In genomic region chr2:36731941-36732700, GRCh38 we compare ENCODE assay signal across 16 cellular contexts. TPM values are rescaled to one million over a fixed set of nuclear protein-coding genes. Genes with fewer than 3 reads are reported as not detected.
DNase-seq lines count a peak whose midpoint lies in the region; ATAC-seq and TF ChIP-seq lines count a peak whose summit lies in the region.
"Had no signal": no experiment of that assay in that cellular context is flagged by ENCODE, and none has a peak within 500 bp of the region (broad histone marks: within the 10 kb centered on the region; RNA-seq: fewer than 3 reads in every experiment).

No MANE protein-coding gene starts in this region.

- peaks cover 6% of the 10 kb centered on the region for H3K9me3 Mint-ChIP-seq in activated CD8-positive, alpha-beta T cell treated with anti-CD3 and anti-CD28 coated beads, Interleukin-2, amount 10 ng/mL, durations not matched to agents 7 days and 5 days (ENCODE audit: insufficient read depth)
- H3K9me3 Mint-ChIP-seq: activated T-cell treated with anti-CD3 and anti-CD28 coated beads, Interleukin-2, amount 50 U/mL, for 24 hours had no signal

- TF ChIP-seq POLR2A in spleen (IDR thresholded peaks at IDR 0.05) = no peak

- H3K27me3 ChIP-seq in mesenchymal stem cell (ENCODE audit: control insufficient read depth in 1 of 2, insufficient read depth in 1 of 2, low read length in 2 of 2) (no peaks in the 10 kb centered on the region), spleen (replicated peaks in 1 of 7) (no peaks in the 10 kb centered on the region)
- H3K27me3 ChIP-seq: ovary, suprapubic skin had no signal

- H3K14ac ChIP-seq in mesenchymal stem cell (ENCODE audit: low read length in 2 of 2) = no peak overlapping the region

- H3K27me3 Mint-ChIP-seq in activated CD8-positive, alpha-beta T cell treated with anti-CD3 and anti-CD28 coated beads, Interleukin-2, amount 10 ng/mL, durations not matched to agents 7 days and 5 days (ENCODE audit: low read depth) = peaks cover 6% of the 10 kb centered on the region

- intact Hi-C loops in spleen (cut with DNase I; ENCODE audit: low total_unique reads) = no loop called here

- H2BK5ac ChIP-seq in mesenchymal stem cell (ENCODE audit: low read depth, low read length, poor library complexity, severe bottlenecking) = no peak overlapping the region

- no peaks in the 10 kb centered on the region for H3K36me3 Mint-ChIP-seq in activated CD8-positive, alpha-beta T cell treated with anti-CD3 and anti-CD28 coated beads, Interleukin-2, amount 10 ng/mL, durations not matched to agents 7 days and 5 days (ENCODE audit: low read depth)

- no peak overlapping the region for H3K27ac Mint-ChIP-seq in activated CD8-positive, alpha-beta T cell treated with anti-CD3 and anti-CD28 coated beads, Interleukin-2, amount 10 ng/mL, durations not matched to agents 7 days and 5 days
- H3K27ac Mint-ChIP-seq: activated T-cell treated with anti-CD3 and anti-CD28 coated beads, Interleukin-2, amount 50 U/mL, for 24 hours had no signal

- POLR2A ChIA-PET in HEK293 (lab: Yijun Ruan, JAX) = no interaction called here
- POLR2A ChIA-PET in activated CD8-positive, alpha-beta T cell treated with anti-CD3 and anti-CD28 coated beads, Interleukin-2, amount 10 ng/mL, durations not matched to agents 7 days and 5 days (lab: Charles Lee) = no interaction called here

- no peak overlapping the region for H2BK15ac ChIP-seq in mesenchymal stem cell (ENCODE audit: low read depth, poor library complexity, severe bottlenecking)

- no peak overlapping the region for H3K23ac ChIP-seq in mesenchymal stem cell (ENCODE audit: low read length in 2 of 2)

- no peaks in the 10 kb centered on the region for H3K4me1 Mint-ChIP-seq in activated CD8-positive, alpha-beta T cell treated with anti-CD3 and anti-CD28 coated beads, Interleukin-2, amount 10 ng/mL, durations not matched to agents 7 days and 5 days (ENCODE audit: low read depth)

- CTCF ChIA-PET in HEK293 (lab: Yijun Ruan, JAX) = interaction anchor here (0.6 to 1.6 kb wide), 2 partner anchors 37 to 46 kb away, joined by 3 to 4 read pairs; no protein-coding TSS in a partner anchor
- CTCF ChIA-PET in activated CD8-positive, alpha-beta T cell treated with anti-CD3 and anti-CD28 coated beads, Interleukin-2, amount 10 ng/mL, durations not matched to agents 7 days and 5 days (lab: Charles Lee) = no interaction called here

- DNase-seq in AG10803 (ENCODE audit: low read depth) = peak; percentile 90
- peak; percentile 13 for DNase-seq in astrocyte of the hippocampus (ENCODE audit: low read depth, low spot score)
- no peak for DNase-seq in mesenchymal stem cell
- DNase-seq in RKO (ENCODE audit: low spot score) = no peak
- no peak for DNase-seq in spleen
- no peak for DNase-seq in NCI-H748 (lab: John Stamatoyannopoulos, UW; ENCODE audit: unreplicated experiment)
- no peak for DNase-seq in activated CD8-positive, alpha-beta T cell treated with anti-CD3 and anti-CD28 coated beads, Interleukin-2, amount 10 ng/mL, durations not matched to agents 7 days and 5 days
- DNase-seq: activated CD4-positive, alpha-beta T cell treated with anti-CD3 and anti-CD28 coated beads for 4 hours; activated T-cell treated with anti-CD3 and anti-CD28 coated beads, Interleukin-2, amount 50 U/mL, for 24 hours; erythroblast; midbrain; NCI-H1092; ovary had no signal

- H3K9me3 ChIP-seq in HEK293 (ENCODE audit: control insufficient read depth, insufficient read depth, low read depth, low read length) (no peaks in the 10 kb centered on the region), mesenchymal stem cell (ENCODE audit: control insufficient read depth, low read length) (no peaks in the 10 kb centered on the region), spleen (peaks cover 0 to 12% (median 8%) of the 10 kb centered on the region in 8 donors)
- H3K9me3 ChIP-seq: ovary, suprapubic skin had no signal

- ATAC-seq in activated CD8-positive, alpha-beta T cell treated with anti-CD3 and anti-CD28 coated beads, Interleukin-2, amount 10 ng/mL, durations not matched to agents 7 days and 5 days = no peak

- 61% methylated on average over 4 of the region's 6 CpGs for WGBS in mesenchymal stem cell
- WGBS in spleen, 5 donors = 60 to 74% (median 70%) methylated on average over 6 of the region's 6 CpGs

- H4K91ac ChIP-seq in mesenchymal stem cell (ENCODE audit: low read length) = no peak overlapping the region

- H3K4ac ChIP-seq in mesenchymal stem cell (ENCODE audit: low read depth in 1 of 2, low read length in 2 of 2) = no peak overlapping the region

- no peak overlapping the region for H2AK5ac ChIP-seq in mesenchymal stem cell (ENCODE audit: low read length, severe bottlenecking)

- no peaks in the 10 kb centered on the region for H3K79me1 ChIP-seq in mesenchymal stem cell (replicated peaks; ENCODE audit: low read length, poor library complexity, severe bottlenecking)

- no peak overlapping the region for H4K8ac ChIP-seq in mesenchymal stem cell (ENCODE audit: low read length)

- peak overlapping the region; percentile 51 for H3K9ac ChIP-seq in mesenchymal stem cell (ENCODE audit: low read length)

- H2AFZ ChIP-seq in mesenchymal stem cell (ENCODE audit: low read depth, low read length) = no peak overlapping the region

- TF ChIP-seq CTCF in AG10803 (conservative IDR thresholded peaks at IDR 0.05; ENCODE audit: low read length) (no peak), HEK293 (tag by site-specific recombination; IDR thresholded peaks at IDR 0.05) (no peak), spleen (IDR thresholded peaks at IDR 0.05 in 8 of 11, conservative IDR thresholded peaks at IDR 0.05 in 3 of 11) (no peak)

- H3K18ac ChIP-seq in mesenchymal stem cell (ENCODE audit: low read depth in 1 of 2, low read length in 2 of 2) = no peak overlapping the region

- no peak overlapping the region for H3K4me3 Mint-ChIP-seq in activated CD8-positive, alpha-beta T cell treated with anti-CD3 and anti-CD28 coated beads, Interleukin-2, amount 10 ng/mL, durations not matched to agents 7 days and 5 days
- H3K4me3 Mint-ChIP-seq: activated T-cell treated with anti-CD3 and anti-CD28 coated beads, Interleukin-2, amount 50 U/mL, for 24 hours had no signal

- no peak overlapping the region for H3K27ac ChIP-seq in HEK293 (ENCODE audit: extremely low read depth, low read depth, low read length)
- no peak overlapping the region for H3K27ac ChIP-seq in mesenchymal stem cell (ENCODE audit: low read length, poor library complexity, severe bottlenecking)
- no peak overlapping the region for H3K27ac ChIP-seq in spleen
- H3K27ac ChIP-seq: ovary, suprapubic skin had no signal

- H3K4me1 ChIP-seq in HEK293 (ENCODE audit: control insufficient read depth, insufficient read depth, low read length) (no peaks in the 10 kb centered on the region), mesenchymal stem cell (ENCODE audit: control insufficient read depth, insufficient read depth, low read depth, low read length) (no peaks in the 10 kb centered on the region), spleen (no peaks in the 10 kb centered on the region)

- H3K4me3 ChIP-seq in AG10803 (ENCODE audit: low read length) (no peak overlapping the region), HEK293 (ENCODE audit: low read depth, low read length) (no peak overlapping the region), mesenchymal stem cell (ENCODE audit: insufficient read depth in 1 of 2, low read depth in 1 of 2, low read length in 2 of 2) (no peak overlapping the region), spleen (no peak overlapping the region)
- H3K4me3 ChIP-seq: ovary, suprapubic skin had no signal

- H2BK120ac ChIP-seq in mesenchymal stem cell (ENCODE audit: low read depth, low read length) = no peak overlapping the region

- H3K36me3 ChIP-seq in HEK293 (ENCODE audit: control insufficient read depth in 2 of 2, insufficient read depth in 1 of 2, low read length in 2 of 2) = no peaks in the 10 kb centered on the region
- no peaks in the 10 kb centered on the region for H3K36me3 ChIP-seq in mesenchymal stem cell (ENCODE audit: control insufficient read depth in 1 of 2, insufficient read depth in 2 of 2, low read depth in 1 of 2, low read length in 2 of 2)
- no peaks in the 10 kb centered on the region for H3K36me3 ChIP-seq in spleen
- H3K36me3 ChIP-seq: ovary, suprapubic skin had no signal

- no peak overlapping the region for H3K4me2 ChIP-seq in mesenchymal stem cell (ENCODE audit: low read length, poor library complexity, severe bottlenecking)

- no peak overlapping the region for H2BK12ac ChIP-seq in mesenchymal stem cell (ENCODE audit: low read length in 2 of 2)

TF ChIP-seq in HEK293, 187 proteins besides CTCF, POLR2A, EP300 and RAD21:
- TF ChIP-seq ZNF140 (tag by site-specific recombination; IDR thresholded peaks at IDR 0.05) (no peak), ZNF670 (tag by site-specific recombination; IDR thresholded peaks at IDR 0.05; ENCODE audit: low read depth) (no peak), ZNF658 (tag by site-specific recombination; IDR thresholded peaks at IDR 0.05) (no peak), FEZF1 (tag by site-specific recombination; IDR thresholded peaks at IDR 0.05) (peak; percentile 21; the same call in 1 of the 2 replicates), KLF17 (tag by site-specific recombination; IDR thresholded peaks at IDR 0.05) (no peak)
TF ChIP-seq in HEK293: peak in this region for 1.

RNA-seq across cellular contexts. Expression of gene VIT, which starts 35.6 kb away (rescaled TPM):
- polyA plus RNA-seq in mesenchymal stem cell (2013, experiment 1 of 2) = not detected
- polyA plus RNA-seq in mesenchymal stem cell (2013, experiment 2 of 2) = not detected
- total RNA-seq in spleen = under 1 TPM in 1 of 7 donors, not detected in 6; 0.66 TPM
- under 1 TPM; 0.05 to 0.74 (median 0.11) TPM for polyA plus RNA-seq in spleen
- total RNA-seq in activated CD8-positive, alpha-beta T cell treated with anti-CD3 and anti-CD28 coated beads, Interleukin-2, amount 10 ng/mL, durations not matched to agents 7 days and 5 days = not detected
- total RNA-seq: T-helper 1 cell treated with Interleukin-12 subunit alpha and Interleukin-12 subunit beta and Interleukin-4 antibody, amounts not matched to agents 30 ng/mL and 1 ng/mL, for 36 hours had no signal

Comparison
In these comparisons a context has a peak if more than half of its experiments do, and no peak if none do; other contexts are left out.
1. DNase-seq: peak in AG10803 (single experiment) and astrocyte of the hippocampus (single experiment); none in mesenchymal stem cell (single experiment), RKO (single experiment), spleen (single experiment), NCI-H748 (single experiment) and activated CD8-positive, alpha-beta T cell treated with anti-CD3 and anti-CD28 coated beads, Interleukin-2, amount 10 ng/mL, durations not matched to agents 7 days and 5 days (single experiment).